Comparison of ENCODE assay signal across 22 cellular contexts in the genomic region with DNA sequence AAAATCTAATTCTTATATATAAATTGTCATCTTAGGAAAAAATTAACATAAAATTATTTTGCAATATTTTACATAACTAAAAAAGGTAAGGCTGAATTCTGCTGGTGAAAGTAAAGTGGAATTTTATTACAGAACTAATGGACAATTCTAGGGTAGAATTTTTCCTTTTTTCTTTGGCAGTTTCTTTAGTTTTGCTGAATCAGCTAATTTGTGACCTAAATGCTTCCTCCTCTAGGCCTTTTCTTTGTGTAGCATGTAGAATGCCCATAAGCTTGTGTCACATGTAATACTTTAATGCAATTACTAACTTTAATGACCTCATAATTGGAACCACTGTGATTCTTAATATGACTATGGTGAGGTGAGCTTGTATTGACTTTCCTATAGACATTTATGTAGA.
"Had no signal": no experiment of that assay in that cellular context is flagged by ENCODE, and none has a peak within 500 bp of the region (broad histone marks: within the 10 kb centered on the region; RNA-seq: fewer than 3 reads in every experiment).

No MANE protein-coding gene starts in this region.

- DNase-seq: Kasumi-1, MM.1S, NCI-H1092 treated with DMSO at 0.1 percent for 48 hours, NCI-H1436, NCI-H187, NCI-H2029, NCI-H2081 treated with DMSO at 0.1 percent for 48 hours, NCI-H2171 treated with DMSO at 0.1 percent for 48 hours, NCI-H345, NCI-H446 treated with DMSO at 0.1 percent for 48 hours, NCI-H510A treated with DMSO at 0.1 percent for 48 hours, NCI-H526, Right ventricle myocardium superior, RPMI8226, SIG-M5, T-helper 2 cell had no signal

- H3K9ac ChIP-seq: KMS-11 had no signal

- H3K36me3 ChIP-seq: SJSA1 had no signal

- H3K27ac ChIP-seq: HL-60, KMS-11, SJSA1, SK-N-MC had no signal

- H3K9me3 ChIP-seq: SJSA1 had no signal

- H3K27me3 ChIP-seq: SJSA1 had no signal

- FAIRE-seq: HTR-8/SVneo, RCC 7860 had no signal

- H3K4me3 ChIP-seq: SJSA1, SK-N-MC had no signal

- H3K4me2 ChIP-seq: KMS-11 had no signal
